ENCODE assay signal across 7 cellular contexts in the genomic region with DNA sequence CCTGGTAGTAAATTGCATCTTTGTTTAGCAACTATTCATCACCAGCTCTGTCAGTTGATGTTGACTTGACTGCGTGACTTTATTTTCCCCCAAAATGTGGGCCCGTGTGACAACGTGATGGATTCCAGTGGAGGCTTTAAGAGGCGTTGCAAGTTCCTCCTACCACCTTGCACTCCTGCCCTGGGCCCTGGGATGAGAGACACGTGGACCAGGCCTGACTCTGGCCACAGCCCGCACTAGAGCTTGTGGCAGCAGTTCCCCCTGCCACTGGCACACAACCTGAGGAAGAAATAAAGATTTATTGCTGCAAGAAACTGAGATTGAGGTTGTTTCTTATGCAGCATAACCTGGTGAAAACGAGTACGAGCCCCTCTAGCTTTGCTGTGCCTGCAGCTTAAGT. TPM values are rescaled to one million over a fixed set of nuclear protein-coding genes. Genes with fewer than 3 reads are reported as not detected.
"Had no signal": no experiment of that assay in that cellular context is flagged by ENCODE, and none has a peak within 500 bp of the region (broad histone marks: within the 10 kb centered on the region; RNA-seq: fewer than 3 reads in every experiment).

No MANE protein-coding gene starts in this region.

- H2AFZ ChIP-seq: GM23338 had no signal

- DNase-seq: H9, HCEC 1CT, IMR-90 had no signal

- H3K4me2 ChIP-seq: GM23338 had no signal

- ATAC-seq: GM23338, K562 had no signal

- H3K4me3 ChIP-seq: GM23338, K562 had no signal

RNA-seq across cellular contexts. Expression of a gene that starts 31.9 kb away (rescaled TPM):
- total RNA-seq: HT-29 had no signal
- polyA plus RNA-seq: K562 had no signal

RNA-seq across cellular contexts. Expression of a gene that starts 44.6 kb away (rescaled TPM):
- total RNA-seq: GM23338, H1, IMR-90, K562 had no signal
- polyA plus RNA-seq: GM23338, IMR-90, K562 had no signal
